Comparison of ENCODE assay signal across 12 cellular contexts in the genomic region with DNA sequence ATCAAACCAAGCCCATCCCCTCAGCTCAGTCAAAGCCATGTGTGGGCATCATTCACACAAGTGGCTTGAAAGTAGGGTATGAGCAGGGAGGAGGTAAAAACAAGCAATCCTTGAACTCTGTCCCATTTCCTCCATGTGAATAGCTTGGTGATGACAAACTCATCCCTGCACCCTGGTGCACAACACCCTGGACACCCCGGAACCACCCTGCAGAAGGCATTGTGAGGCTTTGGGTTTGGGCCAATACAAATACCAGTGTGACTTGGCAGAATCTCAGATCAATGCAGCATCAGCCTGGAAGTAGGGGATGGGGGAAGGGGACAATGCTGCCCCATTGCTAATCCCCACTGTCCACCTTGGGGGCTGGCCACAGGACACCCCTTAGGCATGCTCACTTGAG. TPM values are rescaled to one million over a fixed set of nuclear protein-coding genes. Genes with fewer than 3 reads are reported as not detected.
DNase-seq lines count a peak whose midpoint lies in the region; ATAC-seq and TF ChIP-seq lines count a peak whose summit lies in the region.
"Had no signal": no experiment of that assay in that cellular context is flagged by ENCODE, and none has a peak within 500 bp of the region (broad histone marks: within the 10 kb centered on the region; RNA-seq: fewer than 3 reads in every experiment).

No MANE protein-coding gene starts in this region.

- H3K27ac ChIP-seq in SK-N-SH (ENCODE audit: low read depth in 2 of 2, low read length in 1 of 2) (no peak overlapping the region), SJSA1 (0 out of 2 replicates have a peak overlapping the region, but pooled peaks have one; percentile 4), transverse colon (peak overlapping the region; percentile 76 to 79 (median 78))
- H3K27ac ChIP-seq: psoas muscle had no signal

- H3K79me2 ChIP-seq in SK-N-SH (ENCODE audit: insufficient read depth), result no peaks in the 10 kb centered on the region

- no peak overlapping the region for H3K27ac Mint-ChIP-seq in activated CD4-positive, alpha-beta T cell treated with anti-CD3 and anti-CD28 coated beads, Interleukin-2, amount 10 ng/mL, durations not matched to agents 24 days and 14 days

- CTCF ChIA-PET in SK-N-SH (lab: Yijun Ruan, JAX), result no interaction called here

- ATAC-seq in SK-N-SH treated with all-trans-retinoic acid at 6 μM for 48 hours, result no peak

- no peaks in the 10 kb centered on the region for H3K36me3 Mint-ChIP-seq in activated CD4-positive, alpha-beta T cell treated with anti-CD3 and anti-CD28 coated beads, Interleukin-2, amount 10 ng/mL, durations not matched to agents 24 days and 14 days (ENCODE audit: low read depth)

- H3K36me3 ChIP-seq in SK-N-SH (replicated peaks in 1 of 2; ENCODE audit: control insufficient read depth in 1 of 2, insufficient read depth in 2 of 2, low read length in 1 of 2), result no peaks in the 10 kb centered on the region
- H3K36me3 ChIP-seq in SJSA1, result no peaks in the 10 kb centered on the region
- no peaks in the 10 kb centered on the region for H3K36me3 ChIP-seq in transverse colon

- no peaks in the 10 kb centered on the region for H3K4me1 ChIP-seq in SK-N-SH (ENCODE audit: control insufficient read depth in 1 of 2, insufficient read depth in 2 of 2, low read depth in 1 of 2, low read length in 1 of 2)
- peaks cover 19% of the 10 kb centered on the region for H3K4me1 ChIP-seq in SJSA1 (replicated peaks)
- H3K4me1 ChIP-seq in transverse colon, result peaks cover 14 to 39% (median 22%) of the 10 kb centered on the region in 4 donors
- H3K4me1 ChIP-seq: psoas muscle had no signal

- H2AFZ ChIP-seq in SK-N-SH (ENCODE audit: low read depth), result no peak overlapping the region

- no peak overlapping the region for H3K9ac ChIP-seq in SK-N-SH

- H3K9me3 Mint-ChIP-seq in activated CD4-positive, alpha-beta T cell treated with anti-CD3 and anti-CD28 coated beads, Interleukin-2, amount 10 ng/mL, durations not matched to agents 24 days and 14 days, result no peaks in the 10 kb centered on the region

- no peak for TF ChIP-seq CTCF in SK-N-SH (IDR thresholded peaks at IDR 0.05)
- TF ChIP-seq CTCF in transverse colon (IDR thresholded peaks at IDR 0.05), result no peak

- peaks cover 3% of the 10 kb centered on the region for H3K27me3 Mint-ChIP-seq in activated CD4-positive, alpha-beta T cell treated with anti-CD3 and anti-CD28 coated beads, Interleukin-2, amount 10 ng/mL, durations not matched to agents 24 days and 14 days

- H3K4me1 Mint-ChIP-seq in activated CD4-positive, alpha-beta T cell treated with anti-CD3 and anti-CD28 coated beads, Interleukin-2, amount 10 ng/mL, durations not matched to agents 24 days and 14 days, result peaks cover 14% of the 10 kb centered on the region

- H4K20me1 ChIP-seq in SK-N-SH (ENCODE audit: insufficient read depth), result no peaks in the 10 kb centered on the region

- TF ChIP-seq EP300 in SK-N-SH (IDR thresholded peaks at IDR 0.05; ENCODE audit: borderline replicate concordance in 1 of 2, low read depth in 1 of 2, low read length in 1 of 2) (no peak), transverse colon (IDR thresholded peaks at IDR 0.05; ENCODE audit: low read depth) (peak; percentile 9)

- no peak overlapping the region for H3K4me3 Mint-ChIP-seq in activated CD4-positive, alpha-beta T cell treated with anti-CD3 and anti-CD28 coated beads, Interleukin-2, amount 10 ng/mL, durations not matched to agents 24 days and 14 days

- in situ Hi-C loops in transverse colon (cut with MboI; ENCODE audit: low pct_ligation_motif_present in 1 of 4, low pct_unique_long_range_greater_than_20kb in 1 of 4, low sequenced_read_pairs in 3 of 4), result no loop called here

- H3K4me2 ChIP-seq in SK-N-SH, result peak overlapping the region; percentile 38; the same call in 1 of the 2 replicates

- no peaks in the 10 kb centered on the region; the same call in 1 of the 2 replicates for H3K27me3 ChIP-seq in SK-N-SH (ENCODE audit: insufficient read depth)
- H3K27me3 ChIP-seq in SJSA1 (replicated peaks), result 0 out of 2 replicates have a peak, but pooled peaks cover 2% of the 10 kb centered on the region
- no peaks in the 10 kb centered on the region for H3K27me3 ChIP-seq in transverse colon

- H3K4me3 ChIP-seq in SK-N-SH (ENCODE audit: low read depth in 2 of 2, low read length in 1 of 2), result no peak overlapping the region
- no peak overlapping the region for H3K4me3 ChIP-seq in SJSA1
- H3K4me3 ChIP-seq in transverse colon, result no peak overlapping the region
- H3K4me3 ChIP-seq: psoas muscle had no signal

- POLR2A ChIA-PET in SK-N-SH (lab: Yijun Ruan, JAX), result no interaction called here

- TF ChIP-seq POLR2A in transverse colon (IDR thresholded peaks at IDR 0.05), result no peak

- DNase-seq in SK-N-SH (no peak), SJSA1 (ENCODE audit: low read depth in 1 of 2, low spot score in 2 of 2) (no peak), glomerular visceral epithelial cell (ENCODE audit: extremely low spot score) (peak; percentile 87), transverse colon (peak; percentile 65), UCSD-AML1 (lab: John Stamatoyannopoulos, UW; ENCODE audit: unreplicated experiment) (no peak), NCI-H2107 (lab: John Stamatoyannopoulos, UW) (no peak)
- DNase-seq in activated CD4-positive, alpha-beta T cell treated with anti-CD3 and anti-CD28 coated beads, Interleukin-2, amount 10 ng/mL, durations not matched to agents 24 days and 14 days, result no peak
- DNase-seq: NCI-H748 treated with DMSO at 0.1 percent for 48 hours, T-helper 9 cell had no signal

- TF ChIP-seq RAD21 in SK-N-SH (IDR thresholded peaks at IDR 0.05; ENCODE audit: low read length), result no peak

- H3K9me3 ChIP-seq in SK-N-SH, result no peaks in the 10 kb centered on the region
- no peaks in the 10 kb centered on the region for H3K9me3 ChIP-seq in SJSA1 (replicated peaks)
- no peaks in the 10 kb centered on the region for H3K9me3 ChIP-seq in transverse colon
- H3K9me3 ChIP-seq: psoas muscle had no signal

- intact Hi-C loops in transverse colon (cut with DNase I; ENCODE audit: low total_unique reads), result no loop called here
- intact Hi-C loops in activated CD4-positive, alpha-beta T cell treated with anti-CD3 and anti-CD28 coated beads, Interleukin-2, amount 10 ng/mL, durations not matched to agents 24 days and 14 days (cut with micrococcal nuclease), result no loop called here

- 33% methylated on average over 1 of the region's 1 CpG for WGBS in SK-N-SH (ENCODE audit: low lambda C conversion rate)
- 50% methylated on average over 1 of the region's 1 CpG; no CpG with 5 or more reads in 1 of the 2 donors for WGBS in transverse colon (ENCODE audit: low coverage in 1 of 2), 2 donors

- H3F3A ChIP-seq in SK-N-SH (replicated peaks; ENCODE audit: insufficient read depth), result no peaks in the 10 kb centered on the region

- H3K9me2 ChIP-seq in SK-N-SH, result no peaks in the 10 kb centered on the region

TF ChIP-seq in SK-N-SH, 30 proteins besides CTCF, POLR2A, EP300 and RAD21:
- TF ChIP-seq MXI1 (IDR thresholded peaks at IDR 0.05; ENCODE audit: low read depth, low read length) (no peak), TAF1 (IDR thresholded peaks at IDR 0.05; ENCODE audit: borderline replicate concordance, low read depth, low read length) (no peak), NFIC (IDR thresholded peaks at IDR 0.05; ENCODE audit: borderline replicate concordance) (0 out of 2 replicates have a peak, but pooled peaks have one; percentile 17)

TF ChIP-seq in SK-N-SH treated with all-trans-retinoic acid at 6 μM for 48 hours, 23 proteins besides CTCF, POLR2A, EP300 and RAD21 (continues in another document):
- TF ChIP-seq ZFP30 (CRISPR knock-in tag; IDR thresholded peaks at IDR 0.05) (no peak), ZFP3 (CRISPR knock-in tag; IDR thresholded peaks at IDR 0.05) (no peak), PPARA (CRISPR knock-in tag; IDR thresholded peaks at IDR 0.05; ENCODE audit: borderline replicate concordance) (no peak), CSDC2 (CRISPR knock-in tag; IDR thresholded peaks at IDR 0.05) (no peak), RARB (CRISPR knock-in tag; IDR thresholded peaks at IDR 0.05) (no peak), ZNF8 (CRISPR knock-in tag; IDR thresholded peaks at IDR 0.05) (no peak)
- TF ChIP-seq, protein P1, sequence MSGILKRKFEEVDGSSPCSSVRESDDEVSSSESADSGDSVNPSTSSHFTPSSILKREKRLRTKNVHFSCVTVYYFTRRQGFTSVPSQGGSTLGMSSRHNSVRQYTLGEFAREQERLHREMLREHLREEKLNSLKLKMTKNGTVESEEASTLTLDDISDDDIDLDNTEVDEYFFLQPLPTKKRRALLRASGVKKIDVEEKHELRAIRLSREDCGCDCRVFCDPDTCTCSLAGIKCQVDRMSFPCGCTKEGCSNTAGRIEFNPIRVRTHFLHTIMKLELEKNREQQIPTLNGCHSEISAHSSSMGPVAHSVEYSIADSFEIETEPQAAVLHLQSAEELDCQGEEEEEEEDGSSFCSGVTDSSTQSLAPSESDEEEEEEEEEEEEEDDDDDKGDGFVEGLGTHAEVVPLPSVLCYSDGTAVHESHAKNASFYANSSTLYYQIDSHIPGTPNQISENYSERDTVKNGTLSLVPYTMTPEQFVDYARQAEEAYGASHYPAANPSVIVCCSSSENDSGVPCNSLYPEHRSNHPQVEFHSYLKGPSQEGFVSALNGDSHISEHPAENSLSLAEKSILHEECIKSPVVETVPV (CRISPR knock-in tag; IDR thresholded peaks at IDR 0.05), result no peak

RNA-seq across cellular contexts. Expression of a gene that starts 28.6 kb away (rescaled TPM):
- polyA plus RNA-seq in SK-N-SH (2012; rRNA removed), result not detected in 2 replicates
- 0.01 TPM in 1 of 2 replicates, not detected in the other for polyA plus RNA-seq in SK-N-SH (2012; cell fraction: cytosol; rRNA removed)
- not detected in 2 replicates for polyA plus RNA-seq in SK-N-SH (2012; cell fraction: nucleus; rRNA removed)
- total RNA-seq in SJSA1 (2014; rRNA removed; shearing (Covaris generic)), result 0.42 and 1.4 TPM in 2 replicates
- total RNA-seq in transverse colon, result 10 to 100 TPM; 10.7 to 51.3 (median 33.7) TPM
- total RNA-seq in activated CD4-positive, alpha-beta T cell treated with anti-CD3 and anti-CD28 coated beads, Interleukin-2, amount 10 ng/mL, durations not matched to agents 24 days and 14 days, result not detected in 2 replicates
- total RNA-seq: fibroblast of lung had no signal

Comparison
In these comparisons a context has a peak if more than half of its experiments do, and no peak if none do; other contexts are left out.
1. DNase-seq: peak in glomerular visceral epithelial cell (single experiment) and transverse colon (single experiment); none in SK-N-SH (single experiment), SJSA1 (0 of 2), UCSD-AML1 (single experiment), NCI-H2107 (single experiment) and activated CD4-positive, alpha-beta T cell treated with anti-CD3 and anti-CD28 coated beads, Interleukin-2, amount 10 ng/mL, durations not matched to agents 24 days and 14 days (single experiment).
2. H3K27ac ChIP-seq: peak in SJSA1 (single experiment) and transverse colon (4 of 4); none in SK-N-SH (0 of 2).